Comparison of ENCODE assay signal across 2 cellular contexts in the genomic region with DNA sequence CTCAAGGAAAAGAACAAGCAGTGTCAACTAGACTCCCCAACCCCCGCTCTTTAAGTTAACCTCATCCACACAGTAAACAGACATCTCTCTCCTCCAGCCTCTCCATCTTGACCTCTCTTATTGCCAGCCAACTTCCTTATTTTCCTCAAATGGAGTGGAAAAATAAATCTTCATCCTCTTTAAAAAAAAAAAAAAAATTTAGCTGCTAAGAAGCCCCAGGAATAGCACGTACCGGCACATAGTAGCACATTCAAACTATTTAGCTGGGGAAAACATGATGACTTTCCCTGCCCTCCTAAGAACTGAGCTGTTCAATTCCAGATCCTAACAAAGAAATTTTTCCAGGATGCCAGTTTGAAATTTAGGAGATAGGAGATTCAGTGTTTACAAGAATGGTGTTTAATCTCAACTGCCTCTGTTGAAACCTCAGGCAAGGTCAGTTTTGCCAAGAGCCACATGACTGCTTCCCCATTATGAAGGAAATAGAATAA.
TF ChIP-seq lines count a peak whose summit lies in the region.

No MANE protein-coding gene starts in this region.

TF ChIP-seq in liver, 16 proteins besides CTCF, POLR2A, EP300 and RAD21:
- TF ChIP-seq NR2F2 (IDR thresholded peaks at IDR 0.05) = peak; percentile 63
- TF ChIP-seq SP1 (IDR thresholded peaks at IDR 0.05) = peak; percentile 6
- TF ChIP-seq JUND (IDR thresholded peaks at IDR 0.05) = no peak
- TF ChIP-seq GABPA (IDR thresholded peaks at IDR 0.05 in 1 of 2, conservative IDR thresholded peaks at IDR 0.05 in 1 of 2) = no peak
- TF ChIP-seq, protein P1, sequence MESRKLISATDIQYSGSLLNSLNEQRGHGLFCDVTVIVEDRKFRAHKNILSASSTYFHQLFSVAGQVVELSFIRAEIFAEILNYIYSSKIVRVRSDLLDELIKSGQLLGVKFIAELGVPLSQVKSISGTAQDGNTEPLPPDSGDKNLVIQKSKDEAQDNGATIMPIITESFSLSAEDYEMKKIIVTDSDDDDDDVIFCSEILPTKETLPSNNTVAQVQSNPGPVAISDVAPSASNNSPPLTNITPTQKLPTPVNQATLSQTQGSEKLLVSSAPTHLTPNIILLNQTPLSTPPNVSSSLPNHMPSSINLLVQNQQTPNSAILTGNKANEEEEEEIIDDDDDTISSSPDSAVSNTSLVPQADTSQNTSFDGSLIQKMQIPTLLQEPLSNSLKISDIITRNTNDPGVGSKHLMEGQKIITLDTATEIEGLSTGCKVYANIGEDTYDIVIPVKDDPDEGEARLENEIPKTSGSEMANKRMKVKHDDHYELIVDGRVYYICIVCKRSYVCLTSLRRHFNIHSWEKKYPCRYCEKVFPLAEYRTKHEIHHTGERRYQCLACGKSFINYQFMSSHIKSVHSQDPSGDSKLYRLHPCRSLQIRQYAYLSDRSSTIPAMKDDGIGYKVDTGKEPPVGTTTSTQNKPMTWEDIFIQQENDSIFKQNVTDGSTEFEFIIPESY (IDR thresholded peaks at IDR 0.05) = peak; percentile 23
- TF ChIP-seq, protein P2, sequence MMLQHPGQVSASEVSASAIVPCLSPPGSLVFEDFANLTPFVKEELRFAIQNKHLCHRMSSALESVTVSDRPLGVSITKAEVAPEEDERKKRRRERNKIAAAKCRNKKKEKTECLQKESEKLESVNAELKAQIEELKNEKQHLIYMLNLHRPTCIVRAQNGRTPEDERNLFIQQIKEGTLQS (IDR thresholded peaks at IDR 0.05) = no peak
- TF ChIP-seq, protein P3, sequence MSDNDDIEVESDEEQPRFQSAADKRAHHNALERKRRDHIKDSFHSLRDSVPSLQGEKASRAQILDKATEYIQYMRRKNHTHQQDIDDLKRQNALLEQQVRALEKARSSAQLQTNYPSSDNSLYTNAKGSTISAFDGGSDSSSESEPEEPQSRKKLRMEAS (IDR thresholded peaks at IDR 0.05) = no peak

TF ChIP-seq in HepG2, 621 proteins besides CTCF, POLR2A, EP300 and RAD21:
- TF ChIP-seq, protein P4, sequence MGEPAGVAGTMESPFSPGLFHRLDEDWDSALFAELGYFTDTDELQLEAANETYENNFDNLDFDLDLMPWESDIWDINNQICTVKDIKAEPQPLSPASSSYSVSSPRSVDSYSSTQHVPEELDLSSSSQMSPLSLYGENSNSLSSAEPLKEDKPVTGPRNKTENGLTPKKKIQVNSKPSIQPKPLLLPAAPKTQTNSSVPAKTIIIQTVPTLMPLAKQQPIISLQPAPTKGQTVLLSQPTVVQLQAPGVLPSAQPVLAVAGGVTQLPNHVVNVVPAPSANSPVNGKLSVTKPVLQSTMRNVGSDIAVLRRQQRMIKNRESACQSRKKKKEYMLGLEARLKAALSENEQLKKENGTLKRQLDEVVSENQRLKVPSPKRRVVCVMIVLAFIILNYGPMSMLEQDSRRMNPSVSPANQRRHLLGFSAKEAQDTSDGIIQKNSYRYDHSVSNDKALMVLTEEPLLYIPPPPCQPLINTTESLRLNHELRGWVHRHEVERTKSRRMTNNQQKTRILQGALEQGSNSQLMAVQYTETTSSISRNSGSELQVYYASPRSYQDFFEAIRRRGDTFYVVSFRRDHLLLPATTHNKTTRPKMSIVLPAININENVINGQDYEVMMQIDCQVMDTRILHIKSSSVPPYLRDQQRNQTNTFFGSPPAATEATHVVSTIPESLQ (CRISPR knock-in tag; conservative IDR thresholded peaks at IDR 0.05) = no peak
- no peak for TF ChIP-seq MATR3 (CRISPR knock-in tag; IDR thresholded peaks at IDR 0.05)
- TF ChIP-seq, protein P5, sequence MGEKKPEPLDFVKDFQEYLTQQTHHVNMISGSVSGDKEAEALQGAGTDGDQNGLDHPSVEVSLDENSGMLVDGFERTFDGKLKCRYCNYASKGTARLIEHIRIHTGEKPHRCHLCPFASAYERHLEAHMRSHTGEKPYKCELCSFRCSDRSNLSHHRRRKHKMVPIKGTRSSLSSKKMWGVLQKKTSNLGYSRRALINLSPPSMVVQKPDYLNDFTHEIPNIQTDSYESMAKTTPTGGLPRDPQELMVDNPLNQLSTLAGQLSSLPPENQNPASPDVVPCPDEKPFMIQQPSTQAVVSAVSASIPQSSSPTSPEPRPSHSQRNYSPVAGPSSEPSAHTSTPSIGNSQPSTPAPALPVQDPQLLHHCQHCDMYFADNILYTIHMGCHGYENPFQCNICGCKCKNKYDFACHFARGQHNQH (CRISPR knock-in tag; IDR thresholded peaks at IDR 0.05) = no peak
- no peak for TF ChIP-seq MTF1 (CRISPR knock-in tag; IDR thresholded peaks at IDR 0.05)
- TF ChIP-seq, protein P6, sequence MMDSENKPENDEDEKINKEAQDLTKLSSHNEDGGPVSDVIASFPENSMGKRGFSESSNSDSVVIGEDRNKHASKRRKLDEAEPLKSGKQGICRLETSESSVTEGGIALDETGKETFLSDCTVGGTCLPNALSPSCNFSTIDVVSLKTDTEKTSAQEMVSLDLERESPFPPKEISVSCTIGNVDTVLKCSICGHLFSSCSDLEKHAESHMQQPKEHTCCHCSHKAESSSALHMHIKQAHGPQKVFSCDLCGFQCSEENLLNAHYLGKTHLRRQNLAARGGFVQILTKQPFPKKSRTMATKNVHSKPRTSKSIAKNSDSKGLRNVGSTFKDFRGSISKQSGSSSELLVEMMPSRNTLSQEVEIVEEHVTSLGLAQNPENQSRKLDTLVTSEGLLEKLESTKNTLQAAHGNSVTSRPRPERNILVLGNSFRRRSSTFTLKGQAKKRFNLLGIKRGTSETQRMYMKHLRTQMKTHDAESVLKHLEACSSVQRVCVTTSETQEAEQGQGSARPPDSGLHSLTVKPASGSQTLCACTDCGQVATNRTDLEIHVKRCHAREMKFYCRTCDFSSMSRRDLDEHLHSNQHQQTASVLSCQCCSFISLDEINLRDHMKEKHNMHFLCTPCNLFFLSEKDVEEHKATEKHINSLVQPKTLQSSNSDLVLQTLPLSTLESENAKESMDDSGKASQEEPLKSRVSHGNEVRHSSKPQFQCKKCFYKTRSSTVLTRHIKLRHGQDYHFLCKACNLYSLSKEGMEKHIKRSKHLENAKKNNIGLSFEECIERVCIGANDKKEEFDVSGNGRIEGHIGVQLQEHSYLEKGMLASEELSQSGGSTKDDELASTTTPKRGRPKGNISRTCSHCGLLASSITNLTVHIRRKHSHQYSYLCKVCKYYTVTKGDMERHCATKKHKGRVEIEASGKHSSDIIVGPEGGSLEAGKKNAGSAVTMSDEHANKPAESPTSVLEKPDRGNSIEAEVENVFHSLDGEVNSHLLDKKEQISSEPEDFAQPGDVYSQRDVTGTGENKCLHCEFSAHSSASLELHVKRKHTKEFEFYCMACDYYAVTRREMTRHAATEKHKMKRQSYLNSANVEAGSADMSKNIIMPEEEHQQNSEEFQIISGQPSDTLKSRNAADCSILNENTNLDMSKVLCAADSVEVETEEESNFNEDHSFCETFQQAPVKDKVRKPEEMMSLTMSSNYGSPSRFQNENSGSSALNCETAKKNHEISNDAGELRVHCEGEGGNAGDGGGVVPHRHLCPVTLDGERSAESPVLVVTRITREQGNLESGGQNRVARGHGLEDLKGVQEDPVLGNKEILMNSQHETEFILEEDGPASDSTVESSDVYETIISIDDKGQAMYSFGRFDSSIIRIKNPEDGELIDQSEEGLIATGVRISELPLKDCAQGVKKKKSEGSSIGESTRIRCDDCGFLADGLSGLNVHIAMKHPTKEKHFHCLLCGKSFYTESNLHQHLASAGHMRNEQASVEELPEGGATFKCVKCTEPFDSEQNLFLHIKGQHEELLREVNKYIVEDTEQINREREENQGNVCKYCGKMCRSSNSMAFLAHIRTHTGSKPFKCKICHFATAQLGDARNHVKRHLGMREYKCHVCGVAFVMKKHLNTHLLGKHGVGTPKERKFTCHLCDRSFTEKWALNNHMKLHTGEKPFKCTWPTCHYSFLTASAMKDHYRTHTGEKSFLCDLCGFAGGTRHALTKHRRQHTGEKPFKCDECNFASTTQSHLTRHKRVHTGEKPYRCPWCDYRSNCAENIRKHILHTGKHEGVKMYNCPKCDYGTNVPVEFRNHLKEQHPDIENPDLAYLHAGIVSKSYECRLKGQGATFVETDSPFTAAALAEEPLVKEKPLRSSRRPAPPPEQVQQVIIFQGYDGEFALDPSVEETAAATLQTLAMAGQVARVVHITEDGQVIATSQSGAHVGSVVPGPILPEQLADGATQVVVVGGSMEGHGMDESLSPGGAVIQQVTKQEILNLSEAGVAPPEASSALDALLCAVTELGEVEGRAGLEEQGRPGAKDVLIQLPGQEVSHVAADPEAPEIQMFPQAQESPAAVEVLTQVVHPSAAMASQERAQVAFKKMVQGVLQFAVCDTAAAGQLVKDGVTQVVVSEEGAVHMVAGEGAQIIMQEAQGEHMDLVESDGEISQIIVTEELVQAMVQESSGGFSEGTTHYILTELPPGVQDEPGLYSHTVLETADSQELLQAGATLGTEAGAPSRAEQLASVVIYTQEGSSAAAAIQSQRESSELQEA (CRISPR knock-in tag; IDR thresholded peaks at IDR 0.05; ENCODE audit: not compliant biosample characterization) = no peak
- no peak for TF ChIP-seq MIXL1 (CRISPR knock-in tag; IDR thresholded peaks at IDR 0.05)
- TF ChIP-seq, protein P7, sequence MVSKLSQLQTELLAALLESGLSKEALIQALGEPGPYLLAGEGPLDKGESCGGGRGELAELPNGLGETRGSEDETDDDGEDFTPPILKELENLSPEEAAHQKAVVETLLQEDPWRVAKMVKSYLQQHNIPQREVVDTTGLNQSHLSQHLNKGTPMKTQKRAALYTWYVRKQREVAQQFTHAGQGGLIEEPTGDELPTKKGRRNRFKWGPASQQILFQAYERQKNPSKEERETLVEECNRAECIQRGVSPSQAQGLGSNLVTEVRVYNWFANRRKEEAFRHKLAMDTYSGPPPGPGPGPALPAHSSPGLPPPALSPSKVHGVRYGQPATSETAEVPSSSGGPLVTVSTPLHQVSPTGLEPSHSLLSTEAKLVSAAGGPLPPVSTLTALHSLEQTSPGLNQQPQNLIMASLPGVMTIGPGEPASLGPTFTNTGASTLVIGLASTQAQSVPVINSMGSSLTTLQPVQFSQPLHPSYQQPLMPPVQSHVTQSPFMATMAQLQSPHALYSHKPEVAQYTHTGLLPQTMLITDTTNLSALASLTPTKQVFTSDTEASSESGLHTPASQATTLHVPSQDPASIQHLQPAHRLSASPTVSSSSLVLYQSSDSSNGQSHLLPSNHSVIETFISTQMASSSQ (IDR thresholded peaks at IDR 0.05; ENCODE audit: low read depth) = no peak
- TF ChIP-seq, protein P7 (CRISPR knock-in tag; IDR thresholded peaks at IDR 0.05; ENCODE audit: borderline replicate concordance) = no peak
- TF ChIP-seq, protein P8, sequence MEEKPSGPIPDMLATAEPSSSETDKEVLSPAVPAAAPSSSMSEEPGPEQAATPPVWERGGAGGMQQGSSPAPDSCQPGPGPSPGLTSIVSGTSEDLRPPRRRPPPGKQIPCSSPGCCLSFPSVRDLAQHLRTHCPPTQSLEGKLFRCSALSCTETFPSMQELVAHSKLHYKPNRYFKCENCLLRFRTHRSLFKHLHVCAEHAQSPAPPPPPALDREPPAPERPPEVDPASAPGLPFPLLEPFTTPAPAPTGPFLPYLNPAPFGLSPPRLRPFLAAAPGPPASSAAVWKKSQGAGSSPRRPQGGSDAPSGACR (CRISPR knock-in tag; IDR thresholded peaks at IDR 0.05) = no peak
